ENCODE assay signal across 9 cellular contexts in genomic region chr16:14562691-14563491, GRCh38.
DNase-seq lines count a peak whose midpoint lies in the region; ATAC-seq, FAIRE-seq and TF ChIP-seq lines count a peak whose summit lies in the region.
"Had no signal": no experiment of that assay in that cellular context is flagged by ENCODE, and none has a peak within 500 bp of the region (broad histone marks: within the 10 kb centered on the region; RNA-seq: fewer than 3 reads in every experiment).

No MANE protein-coding gene starts in this region.

- H3K4ac ChIP-seq in neuronal stem cell (ENCODE audit: low read length), result no peak overlapping the region

- no peaks in the 10 kb centered on the region for H3K36me3 Mint-ChIP-seq in GM23338 (ENCODE audit: low read depth)
- peaks cover 12% of the 10 kb centered on the region for H3K36me3 Mint-ChIP-seq in effector memory CD8-positive, alpha-beta T cell (ENCODE audit: insufficient read depth)

- no peaks in the 10 kb centered on the region for H3K36me3 ChIP-seq in GM23338 (ENCODE audit: insufficient read depth)
- H3K36me3 ChIP-seq in esophagus (ENCODE audit: control insufficient read depth in 2 of 2, insufficient read depth in 2 of 2, low read length in 1 of 2), result no peaks in the 10 kb centered on the region
- H3K36me3 ChIP-seq in pancreas, result no peaks in the 10 kb centered on the region
- peaks cover 0 to 8% of the 10 kb centered on the region in 2 donors for H3K36me3 ChIP-seq in neuronal stem cell (replicated peaks in 1 of 2; ENCODE audit: control insufficient read depth in 2 of 2, insufficient read depth in 2 of 2, low read length in 2 of 2)

- H4K91ac ChIP-seq in neuronal stem cell (ENCODE audit: low read depth, low read length, poor library complexity), result no peak overlapping the region

- H3K27me3 Mint-ChIP-seq in GM23338 (ENCODE audit: insufficient read depth, low read depth, poor library complexity), result peaks cover 4% of the 10 kb centered on the region
- no peaks in the 10 kb centered on the region for H3K27me3 Mint-ChIP-seq in effector memory CD8-positive, alpha-beta T cell

- peaks cover 22% of the 10 kb centered on the region for H3K4me1 Mint-ChIP-seq in GM23338
- peaks cover 5 to 17% of the 10 kb centered on the region in 2 donors for H3K4me1 Mint-ChIP-seq in effector memory CD8-positive, alpha-beta T cell (ENCODE audit: low read depth in 2 of 2)

- H3K14ac ChIP-seq in neuronal stem cell (ENCODE audit: low read length), result no peak overlapping the region

- no peak overlapping the region for H3K27ac Mint-ChIP-seq in GM23338
- peak overlapping the region in 1 of 2 donors; percentile 22 for H3K27ac Mint-ChIP-seq in effector memory CD8-positive, alpha-beta T cell

- no peak overlapping the region for H2BK120ac ChIP-seq in neuronal stem cell (ENCODE audit: low read depth, low read length)

- H3K23ac ChIP-seq in neuronal stem cell (ENCODE audit: low read depth, low read length, poor library complexity), result no peak overlapping the region

- H3K79me1 ChIP-seq in neuronal stem cell (ENCODE audit: low read depth, low read length), result no peaks in the 10 kb centered on the region

- H3K4me2 ChIP-seq in GM23338, result no peak overlapping the region
- no peak overlapping the region for H3K4me2 ChIP-seq in neuronal stem cell (ENCODE audit: insufficient read depth, low read length, poor library complexity, severe bottlenecking)

- H2AK5ac ChIP-seq in neuronal stem cell (ENCODE audit: low read depth, low read length), result no peak overlapping the region

- H3K9me3 ChIP-seq in esophagus (ENCODE audit: control insufficient read depth in 2 of 2, insufficient read depth in 1 of 2, low read depth in 1 of 2, low read length in 1 of 2), result no peaks in the 10 kb centered on the region
- H3K9me3 ChIP-seq in pancreas, result no peaks in the 10 kb centered on the region
- no peaks in the 10 kb centered on the region for H3K9me3 ChIP-seq in neuronal stem cell (replicated peaks in 1 of 2; ENCODE audit: control insufficient read depth in 2 of 2, insufficient read depth in 1 of 2, low read depth in 1 of 2, low read length in 2 of 2)

- H3K4me3 Mint-ChIP-seq in GM23338, result no peak overlapping the region; the same call in 2 of the 3 replicates
- H3K4me3 Mint-ChIP-seq in effector memory CD8-positive, alpha-beta T cell, result no peak overlapping the region

- H2BK12ac ChIP-seq in neuronal stem cell (ENCODE audit: low read length), result no peak overlapping the region

- H3K4me3 ChIP-seq in GM23338, result no peak overlapping the region
- no peak overlapping the region for H3K4me3 ChIP-seq in esophagus (ENCODE audit: low read depth in 1 of 2, low read length in 2 of 2)
- H3K4me3 ChIP-seq in pancreas, result no peak overlapping the region
- H3K4me3 ChIP-seq in neuronal stem cell (ENCODE audit: low read length in 2 of 2), result no peak overlapping the region

- H2BK5ac ChIP-seq in neuronal stem cell (ENCODE audit: low read length), result no peak overlapping the region

- WGBS in esophagus, 2 donors, result 40 to 48% methylated on average over 8 of the region's 8 CpGs
- 28 to 29% methylated on average over 8 of the region's 8 CpGs for WGBS in pancreas, 2 donors
- no CpG with 5 or more reads among the region's 8 CpGs for WGBS in neuronal stem cell (ENCODE audit: extremely low coverage in 2 of 2, insufficient read length in 2 of 2, insufficient replicate concordance in 1 of 2), 2 donors

- H3K4me1 ChIP-seq in GM23338 (ENCODE audit: insufficient read depth), result peaks cover 25% of the 10 kb centered on the region
- H3K4me1 ChIP-seq in esophagus (ENCODE audit: control insufficient read depth in 2 of 2, insufficient read depth in 2 of 2, low read length in 1 of 2), result peaks cover 2 to 5% of the 10 kb centered on the region in 2 donors
- peaks cover 34 to 50% (median 48%) of the 10 kb centered on the region in 3 donors for H3K4me1 ChIP-seq in pancreas
- H3K4me1 ChIP-seq in neuronal stem cell (ENCODE audit: control insufficient read depth in 2 of 2, insufficient read depth in 1 of 2, low read depth in 1 of 2, low read length in 2 of 2), result no peaks in the 10 kb centered on the region

- ATAC-seq in GM23338 (peak; percentile 24; the same call in 1 of the 3 replicates), pancreas (peak; percentile 60 to 72 (median 70))
- no peak for ATAC-seq in effector memory CD8-positive, alpha-beta T cell (replicated peaks)

- H3K27me3 ChIP-seq in GM23338 (ENCODE audit: insufficient read depth), result no peaks in the 10 kb centered on the region
- no peaks in the 10 kb centered on the region for H3K27me3 ChIP-seq in esophagus (ENCODE audit: control insufficient read depth in 1 of 2, insufficient read depth in 2 of 2, low read length in 2 of 2)
- no peaks in the 10 kb centered on the region for H3K27me3 ChIP-seq in pancreas
- H3K27me3 ChIP-seq in neuronal stem cell (ENCODE audit: control insufficient read depth in 3 of 3, insufficient read depth in 3 of 3, low read depth in 1 of 3, low read length in 3 of 3), result no peaks in the 10 kb centered on the region

- no peak for FAIRE-seq in pancreas (lab: Jason Lieb, UNC)

- H3K27ac ChIP-seq in GM23338 (ENCODE audit: low read depth) (no peak overlapping the region), esophagus (ENCODE audit: low read depth in 2 of 2, low read length in 1 of 2) (peak overlapping the region; percentile 9 to 47), pancreas (peak overlapping the region in 2 of 4 donors; percentile 34 to 41), neuronal stem cell (replicated peaks; ENCODE audit: low read length) (no peak overlapping the region)

- H2AFZ ChIP-seq in GM23338 (no peak overlapping the region), neuronal stem cell (ENCODE audit: low read length) (no peak overlapping the region)

- H3K9me3 Mint-ChIP-seq in GM23338, result no peaks in the 10 kb centered on the region
- no peaks in the 10 kb centered on the region for H3K9me3 Mint-ChIP-seq in effector memory CD8-positive, alpha-beta T cell

- TF ChIP-seq CTCF in GM23338 (conservative IDR thresholded peaks at IDR 0.05; ENCODE audit: low read depth in 2 of 2) (no peak), pancreas (IDR thresholded peaks at IDR 0.05) (peak in 1 of 4 donors; percentile 12)

- H3K18ac ChIP-seq in neuronal stem cell (ENCODE audit: low read length), result no peak overlapping the region

- intact Hi-C loops in pancreas (cut with DNase I), result no loop called here

- H4K20me1 ChIP-seq in GM23338 (replicated peaks; ENCODE audit: insufficient read depth), result no peaks in the 10 kb centered on the region

- H4K8ac ChIP-seq in neuronal stem cell (ENCODE audit: low read depth, low read length), result no peak overlapping the region

- H3K9ac ChIP-seq in neuronal stem cell (ENCODE audit: low read depth, low read length, poor library complexity), result no peak overlapping the region

- DNase-seq in GM23338 (ENCODE audit: low spot score), result peak; percentile 15
- DNase-seq in NCI-H748 (lab: John Stamatoyannopoulos, UW; ENCODE audit: unreplicated experiment), result peak; percentile 80
- DNase-seq in pancreas, result peak in 3 of 6 donors; percentile 24 to 35 (median 27)
- no peak for DNase-seq in effector memory CD8-positive, alpha-beta T cell
- no peak for DNase-seq in stimulated activated naive CD4-positive, alpha-beta T cell (lab: John Stamatoyannopoulos, UW)
- no peak for DNase-seq in activated CD4-positive, alpha-beta T cell treated with anti-CD3 and anti-CD28 coated beads, Interleukin-2, amount 50 U/mL, for 4 hours
- no peak for DNase-seq in neuronal stem cell (ENCODE audit: low spot score)
- DNase-seq: stimulated activated CD4-positive, alpha-beta T cell treated with anti-CD3 and anti-CD28 coated beads, Interleukin-12 subunit alpha, Interleukin-12 subunit beta, amount 100 ng/mL, for 4 hours had no signal

- no peaks in the 10 kb centered on the region for H3F3A ChIP-seq in GM23338 (replicated peaks; ENCODE audit: low read depth)

- H3K79me2 ChIP-seq in GM23338 (replicated peaks; ENCODE audit: insufficient read depth), result no peaks in the 10 kb centered on the region; the same call in 1 of the 2 replicates

- no peaks in the 10 kb centered on the region for H3K9me2 ChIP-seq in GM23338 (ENCODE audit: insufficient read depth)

- no peak overlapping the region for H2BK15ac ChIP-seq in neuronal stem cell (ENCODE audit: low read length)

TF ChIP-seq in GM23338, 12 proteins besides CTCF, POLR2A, EP300 and RAD21:
- no peak for TF ChIP-seq JUNB (IDR thresholded peaks at IDR 0.05; ENCODE audit: unreplicated experiment)
- no peak for TF ChIP-seq STAT1 (IDR thresholded peaks at IDR 0.05; ENCODE audit: unreplicated experiment)
- no peak for TF ChIP-seq POLR2AphosphoS5 (IDR thresholded peaks at IDR 0.05; ENCODE audit: low read depth)
- TF ChIP-seq EZH2 (IDR thresholded peaks at IDR 0.05; ENCODE audit: low read depth, unreplicated experiment), result no peak
- no peak for TF ChIP-seq ETS1 (IDR thresholded peaks at IDR 0.05)

Comparison
In these comparisons a context has a peak if more than half of its experiments do, and no peak if none do; other contexts are left out.
1. DNase-seq: peak in GM23338 (single experiment) and NCI-H748 (single experiment); none in effector memory CD8-positive, alpha-beta T cell (0 of 3), stimulated activated naive CD4-positive, alpha-beta T cell (0 of 6), activated CD4-positive, alpha-beta T cell treated with anti-CD3 and anti-CD28 coated beads, Interleukin-2, amount 50 U/mL, for 4 hours (0 of 2) and neuronal stem cell (single experiment).
2. H3K27ac ChIP-seq: peak in esophagus (2 of 2); none in GM23338 (single experiment) and neuronal stem cell (single experiment).